Comparison of ENCODE assay signal across 1 cellular context in the genomic region with DNA sequence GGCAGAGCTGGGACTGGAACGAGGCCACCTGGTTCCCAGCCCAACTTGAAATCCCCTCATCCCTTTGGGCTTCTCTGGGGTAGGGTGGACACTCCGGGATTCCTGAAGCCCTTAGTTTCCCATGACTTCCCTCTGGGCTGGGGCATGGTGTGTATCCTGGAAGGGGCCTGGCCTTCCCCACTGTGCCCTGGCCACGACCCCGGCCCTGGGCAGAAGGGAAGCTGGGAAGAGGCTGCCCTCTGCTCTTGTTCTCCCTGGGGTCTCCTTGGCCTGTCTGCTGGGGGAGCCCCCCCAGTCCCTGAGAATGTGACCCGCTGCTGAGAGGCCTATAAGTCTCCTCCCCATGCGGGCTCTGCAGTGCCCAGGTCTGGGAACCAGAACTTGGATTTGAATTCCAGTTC.
A peak's percentile ranks its signal among the peaks of the same experiment; 100 is the strongest.
TF ChIP-seq lines count a peak whose summit lies in the region.

No MANE protein-coding gene starts in this region.

TF ChIP-seq in HepG2, 621 proteins besides CTCF, POLR2A, EP300 and RAD21:
- TF ChIP-seq CEBPG (CRISPR knock-in tag; IDR thresholded peaks at IDR 0.05): no peak
- TF ChIP-seq ZNF260 (CRISPR knock-in tag; IDR thresholded peaks at IDR 0.05; ENCODE audit: borderline replicate concordance, low read depth): no peak
- TF ChIP-seq ZNF441 (CRISPR knock-in tag; IDR thresholded peaks at IDR 0.05; ENCODE audit: borderline replicate concordance): no peak
- no peak for TF ChIP-seq ONECUT2 (CRISPR knock-in tag; IDR thresholded peaks at IDR 0.05)
- TF ChIP-seq HNF4A (CRISPR knock-in tag; IDR thresholded peaks at IDR 0.05): no peak
- 0 out of 2 replicates have a peak, but pooled peaks have one; percentile 55 for TF ChIP-seq NCOA1 (CRISPR knock-in tag; IDR thresholded peaks at IDR 0.05)
- TF ChIP-seq, protein P1, sequence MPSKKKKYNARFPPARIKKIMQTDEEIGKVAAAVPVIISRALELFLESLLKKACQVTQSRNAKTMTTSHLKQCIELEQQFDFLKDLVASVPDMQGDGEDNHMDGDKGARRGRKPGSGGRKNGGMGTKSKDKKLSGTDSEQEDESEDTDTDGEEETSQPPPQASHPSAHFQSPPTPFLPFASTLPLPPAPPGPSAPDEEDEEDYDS (CRISPR knock-in tag; IDR thresholded peaks at IDR 0.05): no peak
- TF ChIP-seq HMG20A (CRISPR knock-in tag; IDR thresholded peaks at IDR 0.05; ENCODE audit: borderline replicate concordance): no peak
- no peak for TF ChIP-seq ZNF616 (CRISPR knock-in tag; IDR thresholded peaks at IDR 0.05; ENCODE audit: low read depth)
- TF ChIP-seq IKZF4 (CRISPR knock-in tag; IDR thresholded peaks at IDR 0.05; ENCODE audit: borderline replicate concordance, low read depth, not compliant biosample characterization): no peak
- TF ChIP-seq ZNF329 (CRISPR knock-in tag; IDR thresholded peaks at IDR 0.05; ENCODE audit: low read depth): 0 out of 2 replicates have a peak, but pooled peaks have one; percentile 3
- TF ChIP-seq ZNF549 (CRISPR knock-in tag; IDR thresholded peaks at IDR 0.05): no peak
- no peak for TF ChIP-seq HNRNPLL (IDR thresholded peaks at IDR 0.05; ENCODE audit: low read depth, low read length, poor library complexity, severe bottlenecking)
- TF ChIP-seq, protein P2, sequence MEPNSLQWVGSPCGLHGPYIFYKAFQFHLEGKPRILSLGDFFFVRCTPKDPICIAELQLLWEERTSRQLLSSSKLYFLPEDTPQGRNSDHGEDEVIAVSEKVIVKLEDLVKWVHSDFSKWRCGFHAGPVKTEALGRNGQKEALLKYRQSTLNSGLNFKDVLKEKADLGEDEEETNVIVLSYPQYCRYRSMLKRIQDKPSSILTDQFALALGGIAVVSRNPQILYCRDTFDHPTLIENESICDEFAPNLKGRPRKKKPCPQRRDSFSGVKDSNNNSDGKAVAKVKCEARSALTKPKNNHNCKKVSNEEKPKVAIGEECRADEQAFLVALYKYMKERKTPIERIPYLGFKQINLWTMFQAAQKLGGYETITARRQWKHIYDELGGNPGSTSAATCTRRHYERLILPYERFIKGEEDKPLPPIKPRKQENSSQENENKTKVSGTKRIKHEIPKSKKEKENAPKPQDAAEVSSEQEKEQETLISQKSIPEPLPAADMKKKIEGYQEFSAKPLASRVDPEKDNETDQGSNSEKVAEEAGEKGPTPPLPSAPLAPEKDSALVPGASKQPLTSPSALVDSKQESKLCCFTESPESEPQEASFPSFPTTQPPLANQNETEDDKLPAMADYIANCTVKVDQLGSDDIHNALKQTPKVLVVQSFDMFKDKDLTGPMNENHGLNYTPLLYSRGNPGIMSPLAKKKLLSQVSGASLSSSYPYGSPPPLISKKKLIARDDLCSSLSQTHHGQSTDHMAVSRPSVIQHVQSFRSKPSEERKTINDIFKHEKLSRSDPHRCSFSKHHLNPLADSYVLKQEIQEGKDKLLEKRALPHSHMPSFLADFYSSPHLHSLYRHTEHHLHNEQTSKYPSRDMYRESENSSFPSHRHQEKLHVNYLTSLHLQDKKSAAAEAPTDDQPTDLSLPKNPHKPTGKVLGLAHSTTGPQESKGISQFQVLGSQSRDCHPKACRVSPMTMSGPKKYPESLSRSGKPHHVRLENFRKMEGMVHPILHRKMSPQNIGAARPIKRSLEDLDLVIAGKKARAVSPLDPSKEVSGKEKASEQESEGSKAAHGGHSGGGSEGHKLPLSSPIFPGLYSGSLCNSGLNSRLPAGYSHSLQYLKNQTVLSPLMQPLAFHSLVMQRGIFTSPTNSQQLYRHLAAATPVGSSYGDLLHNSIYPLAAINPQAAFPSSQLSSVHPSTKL (CRISPR knock-in tag; IDR thresholded peaks at IDR 0.05): no peak
- no peak for TF ChIP-seq FLYWCH1 (CRISPR knock-in tag; IDR thresholded peaks at IDR 0.05)
- no peak for TF ChIP-seq ZNF660 (CRISPR knock-in tag; IDR thresholded peaks at IDR 0.05; ENCODE audit: borderline replicate concordance, low read depth)
- TF ChIP-seq ZNF572 (CRISPR knock-in tag; IDR thresholded peaks at IDR 0.05): no peak
- TF ChIP-seq PAX8 (CRISPR knock-in tag; IDR thresholded peaks at IDR 0.05; ENCODE audit: borderline replicate concordance): no peak
- TF ChIP-seq SMAD3 (CRISPR knock-in tag; IDR thresholded peaks at IDR 0.05): no peak
- TF ChIP-seq, protein P3, sequence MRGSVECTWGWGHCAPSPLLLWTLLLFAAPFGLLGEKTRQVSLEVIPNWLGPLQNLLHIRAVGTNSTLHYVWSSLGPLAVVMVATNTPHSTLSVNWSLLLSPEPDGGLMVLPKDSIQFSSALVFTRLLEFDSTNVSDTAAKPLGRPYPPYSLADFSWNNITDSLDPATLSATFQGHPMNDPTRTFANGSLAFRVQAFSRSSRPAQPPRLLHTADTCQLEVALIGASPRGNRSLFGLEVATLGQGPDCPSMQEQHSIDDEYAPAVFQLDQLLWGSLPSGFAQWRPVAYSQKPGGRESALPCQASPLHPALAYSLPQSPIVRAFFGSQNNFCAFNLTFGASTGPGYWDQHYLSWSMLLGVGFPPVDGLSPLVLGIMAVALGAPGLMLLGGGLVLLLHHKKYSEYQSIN (CRISPR knock-in tag; IDR thresholded peaks at IDR 0.05; ENCODE audit: borderline replicate concordance): no peak
- 0 out of 2 replicates have a peak, but pooled peaks have one; percentile 45 for TF ChIP-seq YEATS4 (CRISPR knock-in tag; IDR thresholded peaks at IDR 0.05; ENCODE audit: borderline replicate concordance)
- no peak for TF ChIP-seq HOXD1 (CRISPR knock-in tag; IDR thresholded peaks at IDR 0.05)
- no peak for TF ChIP-seq ISX (CRISPR knock-in tag; conservative IDR thresholded peaks at IDR 0.05)
- TF ChIP-seq, protein P4, sequence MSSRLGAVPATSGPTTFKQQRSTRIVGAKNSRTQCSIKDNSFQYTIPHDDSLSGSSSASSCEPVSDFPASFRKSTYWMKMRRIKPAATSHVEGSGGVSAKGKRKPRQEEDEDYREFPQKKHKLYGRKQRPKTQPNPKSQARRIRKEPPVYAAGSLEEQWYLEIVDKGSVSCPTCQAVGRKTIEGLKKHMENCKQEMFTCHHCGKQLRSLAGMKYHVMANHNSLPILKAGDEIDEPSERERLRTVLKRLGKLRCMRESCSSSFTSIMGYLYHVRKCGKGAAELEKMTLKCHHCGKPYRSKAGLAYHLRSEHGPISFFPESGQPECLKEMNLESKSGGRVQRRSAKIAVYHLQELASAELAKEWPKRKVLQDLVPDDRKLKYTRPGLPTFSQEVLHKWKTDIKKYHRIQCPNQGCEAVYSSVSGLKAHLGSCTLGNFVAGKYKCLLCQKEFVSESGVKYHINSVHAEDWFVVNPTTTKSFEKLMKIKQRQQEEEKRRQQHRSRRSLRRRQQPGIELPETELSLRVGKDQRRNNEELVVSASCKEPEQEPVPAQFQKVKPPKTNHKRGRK (CRISPR knock-in tag; IDR thresholded peaks at IDR 0.05): no peak
- no peak for TF ChIP-seq LCORL (IDR thresholded peaks at IDR 0.05)
- TF ChIP-seq LCORL (CRISPR knock-in tag; IDR thresholded peaks at IDR 0.05): peak; percentile 33; the same call in 1 of the 2 replicates
- TF ChIP-seq ZNF101 (CRISPR knock-in tag; IDR thresholded peaks at IDR 0.05; ENCODE audit: borderline replicate concordance, low read depth): no peak
- TF ChIP-seq ZNF607 (CRISPR knock-in tag; IDR thresholded peaks at IDR 0.05; ENCODE audit: borderline replicate concordance): 0 out of 2 replicates have a peak, but pooled peaks have one; percentile 3
- TF ChIP-seq FIP1L1 (IDR thresholded peaks at IDR 0.05; ENCODE audit: borderline replicate concordance, insufficient read depth, low read depth, low read length): no peak
- TF ChIP-seq ZNF75D (CRISPR knock-in tag; IDR thresholded peaks at IDR 0.05; ENCODE audit: borderline replicate concordance): no peak
- 0 out of 2 replicates have a peak, but pooled peaks have one; percentile 28 for TF ChIP-seq ZMYM4 (CRISPR knock-in tag; IDR thresholded peaks at IDR 0.05)
- no peak for TF ChIP-seq ZNF343 (CRISPR knock-in tag; IDR thresholded peaks at IDR 0.05)
- TF ChIP-seq JARID2 (CRISPR knock-in tag; IDR thresholded peaks at IDR 0.05; ENCODE audit: insufficient replicate concordance): no peak
- TF ChIP-seq ETV6 (CRISPR knock-in tag; conservative IDR thresholded peaks at IDR 0.05): no peak
- TF ChIP-seq STAT5B (CRISPR knock-in tag; IDR thresholded peaks at IDR 0.05): no peak
- TF ChIP-seq SNAI1 (CRISPR knock-in tag; IDR thresholded peaks at IDR 0.05; ENCODE audit: borderline replicate concordance): no peak
- no peak for TF ChIP-seq EED (CRISPR knock-in tag; IDR thresholded peaks at IDR 0.05)
- peak; percentile 71; the same call in 1 of the 2 replicates for TF ChIP-seq ZNF30 (CRISPR knock-in tag; IDR thresholded peaks at IDR 0.05)
- no peak for TF ChIP-seq MATR3 (CRISPR knock-in tag; IDR thresholded peaks at IDR 0.05)
- TF ChIP-seq, protein P5, sequence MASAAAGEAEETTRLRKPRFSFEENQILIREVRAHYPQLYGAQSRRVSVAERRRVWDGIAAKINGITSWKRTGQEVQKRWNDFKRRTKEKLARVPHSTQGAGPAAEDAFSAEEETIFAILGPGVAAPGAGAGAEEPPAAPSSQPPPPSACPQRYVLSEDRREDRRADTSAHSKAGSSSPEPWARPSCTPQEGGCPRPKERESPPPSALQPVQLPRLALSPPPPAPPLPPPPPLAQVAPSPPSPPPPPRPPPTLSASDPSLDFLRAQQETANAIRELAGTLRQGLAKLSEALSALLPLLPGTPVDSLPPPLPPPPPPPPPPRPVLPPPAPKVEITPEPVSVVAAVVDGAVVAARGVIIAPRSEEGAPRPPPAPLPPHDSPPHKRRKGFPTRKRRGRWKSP (CRISPR knock-in tag; IDR thresholded peaks at IDR 0.05): no peak
- TF ChIP-seq MZF1 (CRISPR knock-in tag; IDR thresholded peaks at IDR 0.05; ENCODE audit: borderline replicate concordance): no peak
- TF ChIP-seq HMGA1 (CRISPR knock-in tag; conservative IDR thresholded peaks at IDR 0.05): no peak
- TF ChIP-seq TOE1 (CRISPR knock-in tag; IDR thresholded peaks at IDR 0.05): no peak
- TF ChIP-seq, protein P6, sequence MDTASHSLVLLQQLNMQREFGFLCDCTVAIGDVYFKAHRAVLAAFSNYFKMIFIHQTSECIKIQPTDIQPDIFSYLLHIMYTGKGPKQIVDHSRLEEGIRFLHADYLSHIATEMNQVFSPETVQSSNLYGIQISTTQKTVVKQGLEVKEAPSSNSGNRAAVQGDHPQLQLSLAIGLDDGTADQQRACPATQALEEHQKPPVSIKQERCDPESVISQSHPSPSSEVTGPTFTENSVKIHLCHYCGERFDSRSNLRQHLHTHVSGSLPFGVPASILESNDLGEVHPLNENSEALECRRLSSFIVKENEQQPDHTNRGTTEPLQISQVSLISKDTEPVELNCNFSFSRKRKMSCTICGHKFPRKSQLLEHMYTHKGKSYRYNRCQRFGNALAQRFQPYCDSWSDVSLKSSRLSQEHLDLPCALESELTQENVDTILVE (CRISPR knock-in tag; IDR thresholded peaks at IDR 0.05): no peak
TF ChIP-seq in HepG2: peak in this region for 7.
